ENCODE assay signal across 9 cellular contexts in genomic region chr5:112930082-112930344, GRCh38. TPM values are rescaled to one million over a fixed set of nuclear protein-coding genes. Genes with fewer than 3 reads are reported as not detected.
DNase-seq lines count a peak whose midpoint lies in the region; ATAC-seq, FAIRE-seq and TF ChIP-seq lines count a peak whose summit lies in the region.
"Had no signal": no experiment of that assay in that cellular context is flagged by ENCODE, and none has a peak within 500 bp of the region (broad histone marks: within the 10 kb centered on the region; RNA-seq: fewer than 3 reads in every experiment).

No MANE protein-coding gene starts in this region.

- no peaks in the 10 kb centered on the region for H4K20me1 ChIP-seq in BLaER1 treated with 17β-estradiol and CSF1 and Interleukin-3, amounts not matched to agents 10 nM and 100 nM

- H3K27me3 Mint-ChIP-seq in HFFc6 (ENCODE audit: insufficient read depth): peaks cover 3% of the 10 kb centered on the region

- H3K36me3 Mint-ChIP-seq in HFFc6 (ENCODE audit: low read depth): no peaks in the 10 kb centered on the region

- WGBS in transverse colon (ENCODE audit: low coverage in 1 of 2), 2 donors: 71 to 100% methylated on average over 1 of the region's 1 CpG

- in situ Hi-C loops in transverse colon (cut with MboI; ENCODE audit: low pct_ligation_motif_present in 1 of 4, low pct_unique_long_range_greater_than_20kb in 1 of 4, low sequenced_read_pairs in 3 of 4): loop anchor here in 1 of 4 donors (25.0 kb wide), 1 partner anchor 368 kb away; no protein-coding TSS in a partner anchor

- TF ChIP-seq CTCF in transverse colon (IDR thresholded peaks at IDR 0.05): no peak
- no peak for TF ChIP-seq CTCF in HFFc6 (IDR thresholded peaks at IDR 0.05)

- peak; percentile 44 for ATAC-seq in HG03135 (IDR thresholded peaks at IDR 0.05; ENCODE audit: unreplicated experiment)

- no peak for TF ChIP-seq EP300 in transverse colon (IDR thresholded peaks at IDR 0.05; ENCODE audit: low read depth)

- TF ChIP-seq POLR2A in transverse colon (IDR thresholded peaks at IDR 0.05): no peak

- no peaks in the 10 kb centered on the region for H3K27me3 ChIP-seq in BLaER1 treated with 17β-estradiol and CSF1 and Interleukin-3, amounts not matched to agents 10 nM and 100 nM
- no peaks in the 10 kb centered on the region for H3K27me3 ChIP-seq in transverse colon

- H3K36me3 ChIP-seq in BLaER1 treated with 17β-estradiol and CSF1 and Interleukin-3, amounts not matched to agents 10 nM and 100 nM: no peaks in the 10 kb centered on the region
- H3K36me3 ChIP-seq in transverse colon: no peaks in the 10 kb centered on the region

- H3K4me3 ChIP-seq in BLaER1 treated with 17β-estradiol and CSF1 and Interleukin-3, amounts not matched to agents 10 nM and 100 nM: peak overlapping the region in 3 of 10 experiments; percentile 2 to 27 (median 20); a peak in 3 of 20 replicates
- no peak overlapping the region for H3K4me3 ChIP-seq in transverse colon

- H3K27ac Mint-ChIP-seq in HFFc6: no peak overlapping the region

- H3K27ac ChIP-seq in BLaER1 treated with 17β-estradiol and CSF1 and Interleukin-3, amounts not matched to agents 10 nM and 100 nM: peak overlapping the region in 9 of 11 experiments; percentile 52 to 85 (median 78); a peak in 17 of 22 replicates
- H3K27ac ChIP-seq in transverse colon: no peak overlapping the region

- H3K9ac ChIP-seq in BLaER1 treated with 17β-estradiol and CSF1 and Interleukin-3, amounts not matched to agents 10 nM and 100 nM: peak overlapping the region in 9 of 11 experiments; percentile 47 to 70 (median 67); a peak in 14 of 22 replicates

- H3K4me1 ChIP-seq in BLaER1 treated with 17β-estradiol and CSF1 and Interleukin-3, amounts not matched to agents 10 nM and 100 nM: peaks cover 53 to 69% (median 56%) of the 10 kb centered on the region in 10 experiments
- no peaks in the 10 kb centered on the region for H3K4me1 ChIP-seq in transverse colon

- intact Hi-C loops in transverse colon (cut with DNase I; ENCODE audit: low total_unique reads): no loop called here
- intact Hi-C loops in head of caudate nucleus (cut with DNase I): no loop called here

- peak; percentile 98 for FAIRE-seq in GM19239 (lab: Jason Lieb, UNC)

- peaks cover 19% of the 10 kb centered on the region for H3K4me1 Mint-ChIP-seq in HFFc6 (ENCODE audit: low read depth)

- H3K9me3 Mint-ChIP-seq in HFFc6: no peaks in the 10 kb centered on the region

- H3K4me2 ChIP-seq in BLaER1 treated with 17β-estradiol and CSF1 and Interleukin-3, amounts not matched to agents 10 nM and 100 nM: peak overlapping the region; percentile 71 to 96 (median 83)

- H3K9me3 ChIP-seq in BLaER1 treated with 17β-estradiol and CSF1 and Interleukin-3, amounts not matched to agents 10 nM and 100 nM (replicated peaks in 1 of 11): peaks cover 0 to 7% (median 3%) of the 10 kb centered on the region in 11 experiments; a peak in 4 of 22 replicates
- H3K9me3 ChIP-seq in transverse colon: no peaks in the 10 kb centered on the region

- H3K4me3 Mint-ChIP-seq in HFFc6: no peak overlapping the region

- DNase-seq in GM19239 (ENCODE audit: insufficient read length, low spot score) (no peak), T-helper 2 cell (peak in 3 of 5 experiments; percentile 8 to 88 (median 48)), transverse colon (no peak), HFFc6 (no peak), kidney glomerular epithelial cell (lab: John Stamatoyannopoulos, UW) (no peak), head of caudate nucleus (no peak)
- DNase-seq: DMS79 treated with DMSO at 0.1 percent for 48 hours had no signal

RNA-seq across cellular contexts. Expression of gene REEP5, which starts 8.0 kb away (rescaled TPM):
- 10 to 100 TPM; 15.7 to 63.5 (median 56.4) TPM for total RNA-seq in transverse colon
- 100 to 1,000 TPM in 4 of 6 experiments, 10 to 100 TPM in 2; 95.9 to 143 (median 107) TPM for total RNA-seq in HFFc6 (2021; fragmentation: NEBNext Ultra II Directional; extraction: Animal tissue kit (Norgen Biotek cat#: 25700))

RNA-seq across cellular contexts. Expression of gene DCP2, which starts 46.6 kb away (rescaled TPM):
- total RNA-seq in transverse colon: 10 to 100 TPM; 11.6 to 27.8 (median 20.7) TPM
- total RNA-seq in HFFc6 (2021; fragmentation: NEBNext Ultra II Directional; extraction: Animal tissue kit (Norgen Biotek cat#: 25700)): 10 to 100 TPM; 16.4 to 18.4 (median 18.0) TPM

Comparison
In these comparisons a context has a peak if more than half of its experiments do, and no peak if none do; other contexts are left out.
1. H3K27ac ChIP-seq: peak in BLaER1 treated with 17β-estradiol and CSF1 and Interleukin-3, amounts not matched to agents 10 nM and 100 nM (9 of 11); none in transverse colon (0 of 4).
2. DNase-seq: peak in T-helper 2 cell (3 of 5); none in GM19239 (single experiment), transverse colon (single experiment), HFFc6 (single experiment), kidney glomerular epithelial cell (single experiment) and head of caudate nucleus (0 of 42).